8 cellular contexts compared by ENCODE assay signal in the genomic region with DNA sequence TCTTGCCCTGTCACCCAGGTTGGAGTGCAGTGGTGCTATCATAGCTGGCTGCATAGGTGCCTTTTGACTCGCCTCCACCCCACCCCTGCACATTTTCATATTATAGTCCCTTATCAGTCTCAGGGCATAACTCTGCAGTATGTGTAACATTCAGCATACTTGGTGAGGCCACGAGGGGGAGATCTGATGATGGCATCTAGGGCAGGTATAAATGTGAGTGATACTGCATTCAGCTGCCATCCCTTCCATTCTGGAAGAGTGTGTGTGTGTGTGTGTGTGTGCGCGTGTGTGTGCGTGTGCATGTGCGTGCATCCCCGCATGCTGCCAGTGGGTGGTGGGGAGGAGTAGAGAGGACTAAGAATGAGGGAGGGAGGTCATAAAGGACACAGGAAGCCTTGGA.
DNase-seq lines count a peak whose midpoint lies in the region; ATAC-seq and TF ChIP-seq lines count a peak whose summit lies in the region.

No MANE protein-coding gene starts in this region.

- peak overlapping the region; percentile 70 for H3K27ac Mint-ChIP-seq in activated T-helper 2 cell treated with anti-CD3 and anti-CD28 coated beads, Interferon-gamma antibody, Interleukin-2, Interleukin-4, amounts not matched to agents 10 μg/mL and 5 μg/mL and 100 μg/mL, durations not matched to agents 14 hours and 24 hours and 36 hours
- H3K27ac Mint-ChIP-seq in memory B cell = no peak overlapping the region

- intact Hi-C loops in activated T-helper 2 cell treated with anti-CD3 and anti-CD28 coated beads, Interferon-gamma antibody, Interleukin-2, Interleukin-4, amounts not matched to agents 10 μg/mL and 5 μg/mL and 100 μg/mL, durations not matched to agents 14 hours and 24 hours and 36 hours (cut with micrococcal nuclease) = no loop called here

- H3K27me3 ChIP-seq in Loucy (ENCODE audit: insufficient read depth, low read length, poor library complexity, severe bottlenecking) = no peaks in the 10 kb centered on the region

- H2AFZ ChIP-seq in Loucy (ENCODE audit: low read length) = no peak overlapping the region

- peaks cover 100% of the 10 kb centered on the region for H3K79me2 ChIP-seq in Loucy (ENCODE audit: insufficient read depth, low read length)

- no peaks in the 10 kb centered on the region for H3K9me3 Mint-ChIP-seq in activated T-helper 2 cell treated with anti-CD3 and anti-CD28 coated beads, Interferon-gamma antibody, Interleukin-2, Interleukin-4, amounts not matched to agents 10 μg/mL and 5 μg/mL and 100 μg/mL, durations not matched to agents 14 hours and 24 hours and 36 hours
- H3K9me3 Mint-ChIP-seq in memory B cell = no peaks in the 10 kb centered on the region

- H3K4me3 ChIP-seq in Loucy (ENCODE audit: low read length, poor library complexity, severe bottlenecking) = no peak overlapping the region

- peaks cover 66% of the 10 kb centered on the region for H3K4me1 ChIP-seq in Loucy (ENCODE audit: insufficient read depth, low read length, poor library complexity, severe bottlenecking)

- H3K4me1 Mint-ChIP-seq in activated T-helper 2 cell treated with anti-CD3 and anti-CD28 coated beads, Interferon-gamma antibody, Interleukin-2, Interleukin-4, amounts not matched to agents 10 μg/mL and 5 μg/mL and 100 μg/mL, durations not matched to agents 14 hours and 24 hours and 36 hours (ENCODE audit: low read depth) = peaks cover 77% of the 10 kb centered on the region
- H3K4me1 Mint-ChIP-seq in memory B cell = peaks cover 67% of the 10 kb centered on the region

- H3K9me2 ChIP-seq in Loucy (replicated peaks; ENCODE audit: low read depth, low read length) = no peaks in the 10 kb centered on the region

- no peaks in the 10 kb centered on the region for H3K9me3 ChIP-seq in Loucy (ENCODE audit: insufficient read depth, low read depth, low read length)

- no peaks in the 10 kb centered on the region for H3F3A ChIP-seq in Loucy (ENCODE audit: low read depth)

- peak overlapping the region; percentile 17 for H3K4me2 ChIP-seq in Loucy (ENCODE audit: low read depth, low read length, poor library complexity, severe bottlenecking)

- peaks cover 96% of the 10 kb centered on the region for H4K20me1 ChIP-seq in Loucy (ENCODE audit: insufficient read depth, low read length, poor library complexity, severe bottlenecking)

- H3K36me3 ChIP-seq in Loucy (ENCODE audit: insufficient read depth, low read length) = peaks cover 31% of the 10 kb centered on the region; the same call in 1 of the 2 replicates

- H3K36me3 Mint-ChIP-seq in activated T-helper 2 cell treated with anti-CD3 and anti-CD28 coated beads, Interferon-gamma antibody, Interleukin-2, Interleukin-4, amounts not matched to agents 10 μg/mL and 5 μg/mL and 100 μg/mL, durations not matched to agents 14 hours and 24 hours and 36 hours (ENCODE audit: low read depth) = peaks cover 49% of the 10 kb centered on the region
- H3K36me3 Mint-ChIP-seq in memory B cell = peaks cover 2% of the 10 kb centered on the region

- TF ChIP-seq CTCF in GM12873 (IDR thresholded peaks at IDR 0.05; ENCODE audit: insufficient read depth, low read depth, low read length, missing control alignments) (peak; percentile 53), Loucy (conservative IDR thresholded peaks at IDR 0.05; ENCODE audit: low read length) (peak; percentile 49)

- no peak overlapping the region for H3K4me3 Mint-ChIP-seq in activated T-helper 2 cell treated with anti-CD3 and anti-CD28 coated beads, Interferon-gamma antibody, Interleukin-2, Interleukin-4, amounts not matched to agents 10 μg/mL and 5 μg/mL and 100 μg/mL, durations not matched to agents 14 hours and 24 hours and 36 hours (ENCODE audit: low read depth)
- H3K4me3 Mint-ChIP-seq in memory B cell = peak overlapping the region; percentile 61

- ATAC-seq in memory B cell (ENCODE audit: low read depth) (peak; percentile 72), GM18870 (IDR thresholded peaks at IDR 0.05; ENCODE audit: unreplicated experiment) (no peak)

- no peaks in the 10 kb centered on the region for H3K27me3 Mint-ChIP-seq in activated T-helper 2 cell treated with anti-CD3 and anti-CD28 coated beads, Interferon-gamma antibody, Interleukin-2, Interleukin-4, amounts not matched to agents 10 μg/mL and 5 μg/mL and 100 μg/mL, durations not matched to agents 14 hours and 24 hours and 36 hours (ENCODE audit: low read depth)
- H3K27me3 Mint-ChIP-seq in memory B cell = no peaks in the 10 kb centered on the region

- peak; percentile 42 for DNase-seq in activated T-helper 2 cell treated with anti-CD3 and anti-CD28 coated beads, Interferon-gamma antibody, Interleukin-2, Interleukin-4, amounts not matched to agents 10 μg/mL and 5 μg/mL and 100 μg/mL, durations not matched to agents 14 hours and 24 hours and 36 hours (ENCODE audit: low spot score)
- peak in 1 of 2 donors; percentile 17 for DNase-seq in memory B cell (ENCODE audit: low spot score in 2 of 2)
- DNase-seq in effector CD8-positive, alpha-beta T cell (lab: John Stamatoyannopoulos, UW) = no peak
- no peak for DNase-seq in RKO (ENCODE audit: low spot score)
- DNase-seq in activated effector memory CD4-positive, alpha-beta T cell treated with anti-CD3 and anti-CD28 coated beads, Interleukin-2, amount 50 U/mL, for 16 hours = no peak

- no peak overlapping the region for H3K9ac ChIP-seq in Loucy (ENCODE audit: low read depth, low read length, poor library complexity, severe bottlenecking)
